Comparison of ENCODE assay signal across 1 cellular context in genomic region chr16:84730406-84731106, GRCh38.
TF ChIP-seq lines count a peak whose summit lies in the region.

No MANE protein-coding gene starts in this region.

TF ChIP-seq in GM12878, 131 proteins besides CTCF, POLR2A, EP300 and RAD21 (continued from another document and continues in another):
- TF ChIP-seq E4F1 (IDR thresholded peaks at IDR 0.05; ENCODE audit: borderline replicate concordance, partially characterized antibody) = no peak
- TF ChIP-seq NR2F1 (conservative IDR thresholded peaks at IDR 0.05) = no peak
- TF ChIP-seq, protein P1, sequence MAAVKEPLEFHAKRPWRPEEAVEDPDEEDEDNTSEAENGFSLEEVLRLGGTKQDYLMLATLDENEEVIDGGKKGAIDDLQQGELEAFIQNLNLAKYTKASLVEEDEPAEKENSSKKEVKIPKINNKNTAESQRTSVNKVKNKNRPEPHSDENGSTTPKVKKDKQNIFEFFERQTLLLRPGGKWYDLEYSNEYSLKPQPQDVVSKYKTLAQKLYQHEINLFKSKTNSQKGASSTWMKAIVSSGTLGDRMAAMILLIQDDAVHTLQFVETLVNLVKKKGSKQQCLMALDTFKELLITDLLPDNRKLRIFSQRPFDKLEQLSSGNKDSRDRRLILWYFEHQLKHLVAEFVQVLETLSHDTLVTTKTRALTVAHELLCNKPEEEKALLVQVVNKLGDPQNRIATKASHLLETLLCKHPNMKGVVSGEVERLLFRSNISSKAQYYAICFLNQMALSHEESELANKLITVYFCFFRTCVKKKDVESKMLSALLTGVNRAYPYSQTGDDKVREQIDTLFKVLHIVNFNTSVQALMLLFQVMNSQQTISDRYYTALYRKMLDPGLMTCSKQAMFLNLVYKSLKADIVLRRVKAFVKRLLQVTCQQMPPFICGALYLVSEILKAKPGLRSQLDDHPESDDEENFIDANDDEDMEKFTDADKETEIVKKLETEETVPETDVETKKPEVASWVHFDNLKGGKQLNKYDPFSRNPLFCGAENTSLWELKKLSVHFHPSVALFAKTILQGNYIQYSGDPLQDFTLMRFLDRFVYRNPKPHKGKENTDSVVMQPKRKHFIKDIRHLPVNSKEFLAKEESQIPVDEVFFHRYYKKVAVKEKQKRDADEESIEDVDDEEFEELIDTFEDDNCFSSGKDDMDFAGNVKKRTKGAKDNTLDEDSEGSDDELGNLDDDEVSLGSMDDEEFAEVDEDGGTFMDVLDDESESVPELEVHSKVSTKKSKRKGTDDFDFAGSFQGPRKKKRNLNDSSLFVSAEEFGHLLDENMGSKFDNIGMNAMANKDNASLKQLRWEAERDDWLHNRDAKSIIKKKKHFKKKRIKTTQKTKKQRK (IDR thresholded peaks at IDR 0.05; ENCODE audit: low read depth, low read length) = no peak
- TF ChIP-seq IRF4 (IDR thresholded peaks at IDR 0.05; ENCODE audit: low read depth, low read length) = no peak
- no peak for TF ChIP-seq ASH2L (IDR thresholded peaks at IDR 0.05; ENCODE audit: borderline replicate concordance, low read depth)
- TF ChIP-seq, protein P2, sequence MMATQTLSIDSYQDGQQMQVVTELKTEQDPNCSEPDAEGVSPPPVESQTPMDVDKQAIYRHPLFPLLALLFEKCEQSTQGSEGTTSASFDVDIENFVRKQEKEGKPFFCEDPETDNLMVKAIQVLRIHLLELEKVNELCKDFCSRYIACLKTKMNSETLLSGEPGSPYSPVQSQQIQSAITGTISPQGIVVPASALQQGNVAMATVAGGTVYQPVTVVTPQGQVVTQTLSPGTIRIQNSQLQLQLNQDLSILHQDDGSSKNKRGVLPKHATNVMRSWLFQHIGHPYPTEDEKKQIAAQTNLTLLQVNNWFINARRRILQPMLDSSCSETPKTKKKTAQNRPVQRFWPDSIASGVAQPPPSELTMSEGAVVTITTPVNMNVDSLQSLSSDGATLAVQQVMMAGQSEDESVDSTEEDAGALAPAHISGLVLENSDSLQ (IDR thresholded peaks at IDR 0.05) = no peak
- peak; percentile 67 for TF ChIP-seq EED (IDR thresholded peaks at IDR 0.05; ENCODE audit: low read depth)
- TF ChIP-seq ZNF207 (IDR thresholded peaks at IDR 0.05; ENCODE audit: borderline replicate concordance) = no peak
- TF ChIP-seq BCL3 (IDR thresholded peaks at IDR 0.05; ENCODE audit: borderline replicate concordance, insufficient read depth, low read depth, low read length, poor library complexity, severe bottlenecking) = no peak
- TF ChIP-seq BMI1 (IDR thresholded peaks at IDR 0.05; ENCODE audit: borderline replicate concordance) = peak; percentile 46; the same call in 1 of the 2 replicates
- TF ChIP-seq MTA2 (IDR thresholded peaks at IDR 0.05; ENCODE audit: low read depth) = peak; percentile 66
- TF ChIP-seq DPF2 (IDR thresholded peaks at IDR 0.05) = no peak; the same call in 1 of the 2 replicates
- TF ChIP-seq, protein P3, sequence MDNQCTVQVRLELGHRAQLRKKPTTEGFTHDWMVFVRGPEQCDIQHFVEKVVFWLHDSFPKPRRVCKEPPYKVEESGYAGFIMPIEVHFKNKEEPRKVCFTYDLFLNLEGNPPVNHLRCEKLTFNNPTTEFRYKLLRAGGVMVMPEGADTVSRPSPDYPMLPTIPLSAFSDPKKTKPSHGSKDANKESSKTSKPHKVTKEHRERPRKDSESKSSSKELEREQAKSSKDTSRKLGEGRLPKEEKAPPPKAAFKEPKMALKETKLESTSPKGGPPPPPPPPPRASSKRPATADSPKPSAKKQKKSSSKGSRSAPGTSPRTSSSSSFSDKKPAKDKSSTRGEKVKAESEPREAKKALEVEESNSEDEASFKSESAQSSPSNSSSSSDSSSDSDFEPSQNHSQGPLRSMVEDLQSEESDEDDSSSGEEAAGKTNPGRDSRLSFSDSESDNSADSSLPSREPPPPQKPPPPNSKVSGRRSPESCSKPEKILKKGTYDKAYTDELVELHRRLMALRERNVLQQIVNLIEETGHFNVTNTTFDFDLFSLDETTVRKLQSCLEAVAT (IDR thresholded peaks at IDR 0.05) = no peak
- no peak for TF ChIP-seq ESRRA (IDR thresholded peaks at IDR 0.05; ENCODE audit: low read length)
- peak; percentile 41; the same call in 1 of the 2 replicates for TF ChIP-seq BACH1 (IDR thresholded peaks at IDR 0.05; ENCODE audit: borderline replicate concordance)
- TF ChIP-seq SKIL (IDR thresholded peaks at IDR 0.05; ENCODE audit: low read depth, poor library complexity, severe bottlenecking) = peak; percentile 65
- peak; percentile 78 for TF ChIP-seq PAX5 (IDR thresholded peaks at IDR 0.05; ENCODE audit: borderline replicate concordance, low read depth, low read length)
- TF ChIP-seq ZNF24 (IDR thresholded peaks at IDR 0.05) = no peak
- no peak for TF ChIP-seq NR2C1 (IDR thresholded peaks at IDR 0.05)
- no peak for TF ChIP-seq SMAD5 (IDR thresholded peaks at IDR 0.05; ENCODE audit: low read depth)
- no peak for TF ChIP-seq EGR1 (IDR thresholded peaks at IDR 0.05; ENCODE audit: borderline replicate concordance in 1 of 2, low read depth in 2 of 2, low read length in 2 of 2)
- TF ChIP-seq SUZ12 (IDR thresholded peaks at IDR 0.05; ENCODE audit: unreplicated experiment) = no peak
- no peak for TF ChIP-seq FOXK2 (IDR thresholded peaks at IDR 0.05)
- no peak for TF ChIP-seq HDGF (IDR thresholded peaks at IDR 0.05)
- no peak for TF ChIP-seq ELK1 (IDR thresholded peaks at IDR 0.05; ENCODE audit: low read depth, low read length)
- TF ChIP-seq, protein P4, sequence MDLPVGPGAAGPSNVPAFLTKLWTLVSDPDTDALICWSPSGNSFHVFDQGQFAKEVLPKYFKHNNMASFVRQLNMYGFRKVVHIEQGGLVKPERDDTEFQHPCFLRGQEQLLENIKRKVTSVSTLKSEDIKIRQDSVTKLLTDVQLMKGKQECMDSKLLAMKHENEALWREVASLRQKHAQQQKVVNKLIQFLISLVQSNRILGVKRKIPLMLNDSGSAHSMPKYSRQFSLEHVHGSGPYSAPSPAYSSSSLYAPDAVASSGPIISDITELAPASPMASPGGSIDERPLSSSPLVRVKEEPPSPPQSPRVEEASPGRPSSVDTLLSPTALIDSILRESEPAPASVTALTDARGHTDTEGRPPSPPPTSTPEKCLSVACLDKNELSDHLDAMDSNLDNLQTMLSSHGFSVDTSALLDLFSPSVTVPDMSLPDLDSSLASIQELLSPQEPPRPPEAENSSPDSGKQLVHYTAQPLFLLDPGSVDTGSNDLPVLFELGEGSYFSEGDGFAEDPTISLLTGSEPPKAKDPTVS (IDR thresholded peaks at IDR 0.05; ENCODE audit: low read depth, low read length) = no peak
- no peak for TF ChIP-seq CHD2 (IDR thresholded peaks at IDR 0.05; ENCODE audit: borderline replicate concordance, low read depth, low read length)
- TF ChIP-seq GATAD2B (conservative IDR thresholded peaks at IDR 0.05; ENCODE audit: low read depth) = no peak
- no peak for TF ChIP-seq RELA (IDR thresholded peaks at IDR 0.05; ENCODE audit: borderline replicate concordance, partially characterized antibody)
- no peak for TF ChIP-seq CBX5 (IDR thresholded peaks at IDR 0.05; ENCODE audit: low read depth)
- TF ChIP-seq PML (IDR thresholded peaks at IDR 0.05; ENCODE audit: low read length) = no peak
- TF ChIP-seq CREM (IDR thresholded peaks at IDR 0.05; ENCODE audit: low read depth) = peak; percentile 45; the same call in 1 of the 2 replicates
- TF ChIP-seq MYB (IDR thresholded peaks at IDR 0.05; ENCODE audit: borderline replicate concordance, low read depth, low read length) = no peak
- peak; percentile 50; the same call in 1 of the 2 replicates for TF ChIP-seq NFIC (IDR thresholded peaks at IDR 0.05; ENCODE audit: low read depth, low read length)
- TF ChIP-seq JUNB (IDR thresholded peaks at IDR 0.05) = peak; percentile 79
- TF ChIP-seq CREB1 (IDR thresholded peaks at IDR 0.05; ENCODE audit: low read depth) = peak; percentile 29; the same call in 1 of the 2 replicates
- TF ChIP-seq LARP7 (IDR thresholded peaks at IDR 0.05) = no peak
- TF ChIP-seq NR2C2 (IDR thresholded peaks at IDR 0.05; ENCODE audit: borderline replicate concordance, control insufficient read depth, insufficient read length, low read depth) = no peak
- peak; percentile 77; the same call in 1 of the 2 replicates for TF ChIP-seq RELB (IDR thresholded peaks at IDR 0.05; ENCODE audit: low read depth)
- TF ChIP-seq PRDM15 (CRISPR knock-in tag; IDR thresholded peaks at IDR 0.05) = no peak
